Comparison of ENCODE assay signal across 9 cellular contexts in genomic region chr3:190721330-190721729, GRCh38.
DNase-seq lines count a peak whose midpoint lies in the region; ATAC-seq, FAIRE-seq and TF ChIP-seq lines count a peak whose summit lies in the region.
"Had no signal": no experiment of that assay in that cellular context is flagged by ENCODE, and none has a peak within 500 bp of the region (broad histone marks: within the 10 kb centered on the region; RNA-seq: fewer than 3 reads in every experiment).

No MANE protein-coding gene starts in this region.

- intact Hi-C loops in GM12878 (cut with micrococcal nuclease; ENCODE audit: unreplicated experiment), result no loop called here
- intact Hi-C loops in mammary epithelial cell (cut with micrococcal nuclease), result no loop called here

- H2AFZ ChIP-seq in GM12878 (ENCODE audit: control insufficient read depth, low read depth, low read length), result no peak overlapping the region
- no peak overlapping the region for H2AFZ ChIP-seq in osteoblast (ENCODE audit: low read length)
- no peak overlapping the region for H2AFZ ChIP-seq in mammary epithelial cell (ENCODE audit: low read depth, low read length)

- TF ChIP-seq CTCF in GM13977 (IDR thresholded peaks at IDR 0.05; ENCODE audit: extremely low read depth, insufficient read depth, missing control alignments) (peak; percentile 2), GM12878 (IDR thresholded peaks at IDR 0.05 in 2 of 3, conservative IDR thresholded peaks at IDR 0.05 in 1 of 3; ENCODE audit: control insufficient read depth in 2 of 3, extremely low read depth in 1 of 3, insufficient read depth in 1 of 3, low read depth in 3 of 3, low read length in 3 of 3) (no peak), osteoblast (IDR thresholded peaks at IDR 0.05; ENCODE audit: extremely low read depth, low read depth, low read length) (no peak), mammary epithelial cell (conservative IDR thresholded peaks at IDR 0.05 in 1 of 2, IDR thresholded peaks at IDR 0.05 in 1 of 2; ENCODE audit: extremely low read depth in 1 of 2, insufficient read depth in 1 of 2, low read depth in 1 of 2, low read length in 2 of 2) (no peak)

- BruUV-seq in GM12878 (replicated peaks; lab: Mats Ljungman, UMichigan) (no TSS peak), mammary epithelial cell (replicated peaks; lab: Mats Ljungman, UMichigan) (no TSS peak)

- H3K4me2 ChIP-seq in GM12878 (ENCODE audit: control insufficient read depth, insufficient read depth) (no peak overlapping the region), osteoblast (ENCODE audit: insufficient read depth, low read length) (no peak overlapping the region), mammary epithelial cell (ENCODE audit: insufficient read depth, low read depth, low read length) (no peak overlapping the region)

- FAIRE-seq in GM12878 (lab: Jason Lieb, UNC), result peak; percentile 61

- ATAC-seq in GM21447 (IDR thresholded peaks at IDR 0.05; ENCODE audit: unreplicated experiment) (peak; percentile 92), HG03196 (IDR thresholded peaks at IDR 0.05; ENCODE audit: unreplicated experiment) (peak; percentile 89), GM12878 (peak; percentile 95)

- WGBS in GM12878 (ENCODE audit: insufficient coverage, insufficient replicate concordance, low lambda C conversion rate, missing lambda C conversion rate), result 1% methylated on average over 5 of the region's 5 CpGs
- 92% methylated on average over 5 of the region's 5 CpGs for WGBS in mammary epithelial cell (ENCODE audit: low coverage, missing lambda C conversion rate)

- CTCF ChIA-PET in GM12878 (lab: Yijun Ruan, JAX), result interaction anchor here (0.6 to 0.7 kb wide), 2 partner anchors 10 to 25 kb away, joined by 3 read pairs; no protein-coding TSS in a partner anchor
- CTCF ChIA-PET in activated CD4-positive, alpha-beta T cell treated with anti-CD3 and anti-CD28 coated beads, Interleukin-2, amount 10 ng/mL, durations not matched to agents 7 days and 5 days (lab: Charles Lee), result no interaction called here
- CTCF ChIA-PET in mammary epithelial cell (lab: Charles Lee; ENCODE audit: low non-redundant PET), result no interaction called here

- H3K9me3 ChIP-seq in GM12878 (replicated peaks; ENCODE audit: control insufficient read depth, insufficient read depth, low read length) (no peaks in the 10 kb centered on the region), osteoblast (ENCODE audit: low read depth, low read length) (no peaks in the 10 kb centered on the region), mammary epithelial cell (replicated peaks; ENCODE audit: insufficient read depth, low read length) (no peaks in the 10 kb centered on the region)

- TF ChIP-seq EP300 in GM12878 (IDR thresholded peaks at IDR 0.05; ENCODE audit: borderline replicate concordance in 1 of 2, control insufficient read depth in 1 of 2, low read depth in 2 of 2, low read length in 2 of 2), result no peak

- dilution Hi-C loops in mammary epithelial cell (cut with HindIII; ENCODE audit: low sequenced_read_pairs), result no loop called here

- H3K27me3 Mint-ChIP-seq in activated CD4-positive, alpha-beta T cell treated with anti-CD3 and anti-CD28 coated beads, Interleukin-2, amount 10 ng/mL, durations not matched to agents 7 days and 5 days, result peaks cover 2% of the 10 kb centered on the region

- no peaks in the 10 kb centered on the region for H3K36me3 Mint-ChIP-seq in activated CD4-positive, alpha-beta T cell treated with anti-CD3 and anti-CD28 coated beads, Interleukin-2, amount 10 ng/mL, durations not matched to agents 7 days and 5 days (ENCODE audit: low read depth)

- peaks cover 3% of the 10 kb centered on the region; the same call in 1 of the 2 replicates for H3K4me1 ChIP-seq in GM12878 (ENCODE audit: control insufficient read depth, insufficient read depth, low read length)
- peaks cover 15% of the 10 kb centered on the region for H3K4me1 ChIP-seq in osteoblast (ENCODE audit: insufficient read depth, low read length)
- H3K4me1 ChIP-seq in mammary epithelial cell (ENCODE audit: insufficient read depth, low read length), result no peaks in the 10 kb centered on the region

- SMC1A ChIA-PET in GM12878 (lab: Charles Lee; ENCODE audit: uncharacterized antibody, unreplicated experiment), result no interaction called here

- TF ChIP-seq POLR2A in GM12878 (IDR thresholded peaks at IDR 0.05; ENCODE audit: low read depth, low read length), result no peak

- RAD21 ChIA-PET in GM12878 (lab: Charles Lee; ENCODE audit: unreplicated experiment), result no interaction called here

- H3K27me3 ChIP-seq in GM12878 (replicated peaks in 1 of 2; ENCODE audit: control insufficient read depth in 2 of 2, insufficient read depth in 2 of 2, low read length in 1 of 2) (no peaks in the 10 kb centered on the region), osteoblast (ENCODE audit: insufficient read depth, low read length) (no peaks in the 10 kb centered on the region), mammary epithelial cell (ENCODE audit: insufficient read depth, low read length) (peaks cover 3% of the 10 kb centered on the region)

- H3K36me3 ChIP-seq in GM12878 (ENCODE audit: control insufficient read depth in 2 of 2, insufficient read depth in 2 of 2, low read length in 1 of 2), result no peaks in the 10 kb centered on the region
- no peaks in the 10 kb centered on the region for H3K36me3 ChIP-seq in osteoblast (ENCODE audit: insufficient read depth, low read length)
- H3K36me3 ChIP-seq in mammary epithelial cell (ENCODE audit: insufficient read depth, low read length), result no peaks in the 10 kb centered on the region

- H3K27ac ChIP-seq in GM12878 (ENCODE audit: control insufficient read depth, insufficient read depth) (no peak overlapping the region), osteoblast (ENCODE audit: low read depth, low read length) (no peak overlapping the region), mammary epithelial cell (ENCODE audit: insufficient read depth, low read depth, low read length) (no peak overlapping the region)
- H3K27ac ChIP-seq: SK-N-MC had no signal

- no peaks in the 10 kb centered on the region for H3K79me2 ChIP-seq in GM12878 (ENCODE audit: control insufficient read depth, insufficient read depth, low read length)
- no peaks in the 10 kb centered on the region for H3K79me2 ChIP-seq in osteoblast (ENCODE audit: insufficient read depth, low read length)
- H3K79me2 ChIP-seq in mammary epithelial cell (ENCODE audit: insufficient read depth, low read length), result no peaks in the 10 kb centered on the region

- no peak overlapping the region for H3K27ac Mint-ChIP-seq in activated CD4-positive, alpha-beta T cell treated with anti-CD3 and anti-CD28 coated beads, Interleukin-2, amount 10 ng/mL, durations not matched to agents 7 days and 5 days

- no peaks in the 10 kb centered on the region for H3K9me3 Mint-ChIP-seq in activated CD4-positive, alpha-beta T cell treated with anti-CD3 and anti-CD28 coated beads, Interleukin-2, amount 10 ng/mL, durations not matched to agents 7 days and 5 days

- no peak overlapping the region for H3K4me3 ChIP-seq in GM12878
- H3K4me3 ChIP-seq in osteoblast (ENCODE audit: insufficient read depth, low read length), result no peak overlapping the region
- H3K4me3 ChIP-seq in mammary epithelial cell (replicated peaks in 1 of 3; ENCODE audit: insufficient read depth in 1 of 3, low read depth in 2 of 3, low read length in 3 of 3), result no peak overlapping the region
- H3K4me3 ChIP-seq: SK-N-MC had no signal

- in situ Hi-C loops in GM13977 (cut with MboI; ENCODE audit: low pct_unique_long_range_greater_than_20kb, low sequenced_read_pairs, unreplicated experiment), result no loop called here
- in situ Hi-C loops in GM12878 (cut with MboI), result no loop called here
- in situ Hi-C loops in mammary epithelial cell (cut with MboI; ENCODE audit: low sequenced_read_pairs in 2 of 2), result loop anchor here in 1 of 2 donors (25.0 kb wide), 1 partner anchor 341 kb away; no protein-coding TSS in a partner anchor

- no peak for TF ChIP-seq RAD21 in GM12878 (IDR thresholded peaks at IDR 0.05; ENCODE audit: insufficient read depth, low read depth, low read length)

- POLR2A ChIA-PET in GM12878 (lab: Charles Lee), result no interaction called here
- POLR2A ChIA-PET in activated CD4-positive, alpha-beta T cell treated with anti-CD3 and anti-CD28 coated beads, Interleukin-2, amount 10 ng/mL, durations not matched to agents 7 days and 5 days (lab: Charles Lee), result no interaction called here

- H3K4me3 Mint-ChIP-seq in activated CD4-positive, alpha-beta T cell treated with anti-CD3 and anti-CD28 coated beads, Interleukin-2, amount 10 ng/mL, durations not matched to agents 7 days and 5 days, result no peak overlapping the region

- H4K20me1 ChIP-seq in GM12878 (ENCODE audit: control insufficient read depth, insufficient read depth) (no peaks in the 10 kb centered on the region), osteoblast (ENCODE audit: insufficient read depth, low read length) (no peaks in the 10 kb centered on the region), mammary epithelial cell (ENCODE audit: insufficient read depth, low read length) (no peaks in the 10 kb centered on the region)

- H3K9ac ChIP-seq in GM12878 (ENCODE audit: control insufficient read depth, insufficient read depth, low read length), result no peak overlapping the region
- H3K9ac ChIP-seq in mammary epithelial cell (ENCODE audit: insufficient read depth, low read length), result no peak overlapping the region

- no peaks in the 10 kb centered on the region for H3K4me1 Mint-ChIP-seq in activated CD4-positive, alpha-beta T cell treated with anti-CD3 and anti-CD28 coated beads, Interleukin-2, amount 10 ng/mL, durations not matched to agents 7 days and 5 days

- DNase-seq in GM13977 (ENCODE audit: low spot score), result peak; percentile 28
- peak; percentile 23 for DNase-seq in GM12878 (ENCODE audit: low read depth, low spot score)
- DNase-seq in activated CD4-positive, alpha-beta T cell treated with anti-CD3 and anti-CD28 coated beads, Interleukin-2, amount 10 ng/mL, durations not matched to agents 7 days and 5 days, result no peak
- no peak for DNase-seq in osteoblast (ENCODE audit: insufficient read length, low spot score, missing footprints)
- DNase-seq in OCI-M1 (lab: John Stamatoyannopoulos, UW), result no peak
- no peak for DNase-seq in mammary epithelial cell

TF ChIP-seq in GM12878, 131 proteins besides CTCF, POLR2A, EP300 and RAD21:
- TF ChIP-seq PAX8 (IDR thresholded peaks at IDR 0.05), result peak; percentile 62; the same call in 1 of the 2 replicates
- TF ChIP-seq ZNF217 (IDR thresholded peaks at IDR 0.05), result peak; percentile 46; the same call in 1 of the 2 replicates
- no peak for TF ChIP-seq KAT2A (conservative IDR thresholded peaks at IDR 0.05; ENCODE audit: control insufficient read depth, low read depth, low read length)
- peak; percentile 94 for TF ChIP-seq PAX5 (IDR thresholded peaks at IDR 0.05; ENCODE audit: borderline replicate concordance, low read depth, low read length)
- TF ChIP-seq NR2F1 (conservative IDR thresholded peaks at IDR 0.05), result 0 out of 2 replicates have a peak, but pooled peaks have one; percentile 24

Comparison
In these comparisons a context has a peak if more than half of its experiments do, and no peak if none do; other contexts are left out.
1. DNase-seq: peak in GM13977 (single experiment) and GM12878 (single experiment); none in activated CD4-positive, alpha-beta T cell treated with anti-CD3 and anti-CD28 coated beads, Interleukin-2, amount 10 ng/mL, durations not matched to agents 7 days and 5 days (single experiment), osteoblast (single experiment), OCI-M1 (single experiment) and mammary epithelial cell (single experiment).
2. Peak in every context shown above with its lines, with median percentiles within 50 percentile points of each other: ATAC-seq.